Comparison of ENCODE assay signal across 8 cellular contexts in the genomic region with DNA sequence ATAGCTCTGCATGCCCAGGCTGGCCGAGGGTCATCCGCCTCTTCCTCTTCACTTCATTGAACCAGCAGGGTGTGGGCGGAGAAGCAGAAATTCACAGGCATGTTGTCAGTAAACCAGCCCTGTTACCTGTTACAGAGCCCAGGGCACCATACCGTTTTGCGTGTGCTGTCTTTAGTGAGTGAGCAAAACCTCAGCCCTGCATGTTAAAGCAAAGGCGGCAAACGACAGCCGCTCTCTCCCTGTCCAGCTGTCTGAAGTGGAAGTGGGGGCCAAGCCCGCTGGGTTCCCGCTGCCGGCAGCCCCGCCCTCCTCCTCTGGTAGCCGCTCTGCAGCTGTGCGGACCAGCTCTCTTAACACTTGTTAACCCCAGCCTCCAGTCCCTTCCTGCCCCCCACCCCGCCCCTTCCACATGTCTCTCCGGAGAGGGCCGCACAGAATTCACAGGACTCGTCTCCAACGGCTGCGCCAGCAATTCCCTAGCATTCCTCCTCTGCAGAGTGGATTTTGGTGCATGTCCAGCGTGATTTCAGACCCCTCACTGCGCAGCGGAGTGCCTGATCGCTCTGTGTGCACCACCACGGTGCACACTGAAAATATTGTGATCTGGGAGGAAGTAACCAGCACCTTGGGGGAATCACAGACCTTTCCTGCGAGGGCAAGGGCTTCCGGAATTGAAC. TPM values are rescaled to one million over a fixed set of nuclear protein-coding genes. Genes with fewer than 3 reads are reported as not detected.
DNase-seq lines count a peak whose midpoint lies in the region; ATAC-seq, FAIRE-seq and TF ChIP-seq lines count a peak whose summit lies in the region.

No MANE protein-coding gene starts in this region.

- no peaks in the 10 kb centered on the region for H3K9me3 Mint-ChIP-seq in effector memory CD8-positive, alpha-beta T cell

- 78% methylated on average over 27 of the region's 27 CpGs for WGBS in pancreas, 2 donors

- H3K27me3 ChIP-seq in SJCRH30 (no peaks in the 10 kb centered on the region), pancreas (no peaks in the 10 kb centered on the region)

- ATAC-seq in pancreas, result peak in 3 of 4 donors; percentile 25 to 43 (median 40)
- ATAC-seq in GM21526 (IDR thresholded peaks at IDR 0.05; ENCODE audit: low FRiP score, unreplicated experiment), result no peak
- ATAC-seq in effector memory CD8-positive, alpha-beta T cell (replicated peaks), result no peak

- H3K9me3 ChIP-seq in SJCRH30 (replicated peaks) (no peaks in the 10 kb centered on the region), pancreas (no peaks in the 10 kb centered on the region)

- DNase-seq in EH (ENCODE audit: low read depth) (peak; percentile 63), SJCRH30 (peak; percentile 95 to 97), head of caudate nucleus (peak in 41 of 42 donors; percentile 38 to 84 (median 71)), pancreas (no peak), NCI-H526 treated with DMSO at 0.1 percent for 48 hours (lab: John Stamatoyannopoulos, UW) (no peak), T1000 (lab: John Stamatoyannopoulos, UW) (no peak)
- DNase-seq in effector memory CD8-positive, alpha-beta T cell, result no peak

- H3K4me1 ChIP-seq in SJCRH30 (peaks cover 31% of the 10 kb centered on the region), pancreas (no peaks in the 10 kb centered on the region)

- H3K27me3 Mint-ChIP-seq in effector memory CD8-positive, alpha-beta T cell, result no peaks in the 10 kb centered on the region

- no peaks in the 10 kb centered on the region for H3K36me3 ChIP-seq in SJCRH30
- no peaks in the 10 kb centered on the region for H3K36me3 ChIP-seq in pancreas

- peaks cover 10 to 38% of the 10 kb centered on the region in 2 donors for H3K4me1 Mint-ChIP-seq in effector memory CD8-positive, alpha-beta T cell (ENCODE audit: low read depth in 2 of 2)

- H3K4me3 Mint-ChIP-seq in effector memory CD8-positive, alpha-beta T cell, result no peak overlapping the region

- peaks cover 10% of the 10 kb centered on the region for H3K36me3 Mint-ChIP-seq in effector memory CD8-positive, alpha-beta T cell (ENCODE audit: insufficient read depth)

- no peak overlapping the region for H3K27ac Mint-ChIP-seq in effector memory CD8-positive, alpha-beta T cell

- intact Hi-C loops in head of caudate nucleus (cut with DNase I), result no loop called here
- intact Hi-C loops in pancreas (cut with DNase I), result no loop called here

- H3K27ac ChIP-seq in SJCRH30 (peak overlapping the region; percentile 66), pancreas (no peak overlapping the region)

- no peak for FAIRE-seq in pancreas (lab: Jason Lieb, UNC)

- H3K4me3 ChIP-seq in SJCRH30 (peak overlapping the region; percentile 40), pancreas (no peak overlapping the region)

- TF ChIP-seq CTCF in pancreas (IDR thresholded peaks at IDR 0.05), result no peak

RNA-seq across cellular contexts. Expression of gene KLHL26, which starts 12.7 kb away (rescaled TPM):
- 0.87 and 1.1 TPM in 2 replicates for total RNA-seq in SJCRH30 (2014; rRNA removed; shearing (Covaris generic))
- 1 to 10 TPM; 4.6 to 7.8 (median 6.0) TPM for total RNA-seq in pancreas
- 1 to 10 TPM; 3.2 to 4.1 TPM for polyA plus RNA-seq in pancreas

RNA-seq across cellular contexts. Expression of gene CRTC1, which starts 34.0 kb away (rescaled TPM):
- total RNA-seq in SJCRH30 (2014; rRNA removed; shearing (Covaris generic)), result 2.4 and 3.5 TPM in 2 replicates
- 1 to 10 TPM; 5.2 to 8.1 (median 6.5) TPM for total RNA-seq in pancreas
- polyA plus RNA-seq in pancreas, result 10 to 100 TPM; 12.4 to 18.1 TPM

RNA-seq across cellular contexts. Expression of gene TMEM59L, which starts 36.8 kb away (rescaled TPM):
- total RNA-seq in SJCRH30 (2014; rRNA removed; shearing (Covaris generic)), result 0.20 TPM in 1 of 2 replicates, not detected in the other
- total RNA-seq in pancreas, result 1 to 10 TPM in 2 of 6 donors, under 1 TPM in 4; 0.56 to 4.4 (median 0.94) TPM
- 1 to 10 TPM; 5.2 to 8.9 TPM for polyA plus RNA-seq in pancreas

RNA-seq across cellular contexts. Expression of gene CRLF1, which starts 42.9 kb away (rescaled TPM):
- total RNA-seq in SJCRH30 (2014; rRNA removed; shearing (Covaris generic)), result 20.6 and 22.1 TPM in 2 replicates
- total RNA-seq in pancreas, result 1 to 10 TPM in 5 of 6 donors, under 1 TPM in 1; 0.87 to 9.1 (median 4.1) TPM
- polyA plus RNA-seq in pancreas, result 10 to 100 TPM in 1 of 2 donors, 1 to 10 TPM in 1; 9.6 to 20.3 TPM

Comparison
In these comparisons a context has a peak if more than half of its experiments do, and no peak if none do; other contexts are left out.
1. DNase-seq: peak in EH (single experiment), SJCRH30 (2 of 2) and head of caudate nucleus (41 of 42); none in pancreas (0 of 6), effector memory CD8-positive, alpha-beta T cell (0 of 3), NCI-H526 treated with DMSO at 0.1 percent for 48 hours (single experiment) and T1000 (single experiment).
2. ATAC-seq: peak in pancreas (3 of 4); none in GM21526 (single experiment) and effector memory CD8-positive, alpha-beta T cell (single experiment).